Comparison of ENCODE assay signal across 8 cellular contexts in the genomic region with DNA sequence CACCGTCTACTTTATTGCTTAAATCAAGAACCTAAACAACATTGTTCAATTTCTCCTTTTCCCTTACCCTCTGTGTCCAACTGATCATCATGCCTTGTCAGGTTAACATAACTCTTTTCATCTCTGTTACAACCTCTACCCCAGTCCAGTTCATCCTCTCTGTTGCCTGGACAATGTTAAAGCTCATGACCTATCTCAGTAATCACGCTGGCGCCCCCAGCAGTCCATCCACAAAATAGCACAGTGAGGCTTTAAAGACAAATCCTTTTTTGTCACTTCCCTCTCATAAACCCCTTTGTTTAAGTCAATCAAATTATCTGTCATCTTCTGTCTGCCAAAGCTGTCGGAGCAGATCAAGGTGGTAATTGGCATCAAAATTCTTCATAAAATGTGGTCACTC.
DNase-seq lines count a peak whose midpoint lies in the region; ATAC-seq, FAIRE-seq and TF ChIP-seq lines count a peak whose summit lies in the region.

No MANE protein-coding gene starts in this region.

- no peak overlapping the region for H3K4me2 ChIP-seq in PC-3 (ENCODE audit: low read length)

- DNase-seq in D341Med (ENCODE audit: low spot score) (peak; percentile 47), HAP-1 (ENCODE audit: low spot score in 2 of 2) (peak; percentile 44 to 79), PC-3 (peak; percentile 60), cardiac muscle cell (ENCODE audit: low read depth in 1 of 2, low spot score in 1 of 2) (peak; percentile 51 to 60), islet precursor cell (no peak), frontal cortex (ENCODE audit: low spot score in 2 of 2) (no peak)
- peak; percentile 14 for DNase-seq in activated effector memory CD4-positive, alpha-beta T cell treated with Interleukin-2 at 50 U/mL for 16 hours
- DNase-seq in stimulated activated CD4-positive, alpha-beta T cell treated with anti-CD3 and anti-CD28 coated beads, Interleukin-1b, Interleukin-23, amount 100 ng/mL, for 1 hour (ENCODE audit: low read depth in 2 of 2), result peak; percentile 12 to 27

- no peaks in the 10 kb centered on the region for H3K9me2 ChIP-seq in PC-3 (replicated peaks; ENCODE audit: low read length)

- intact Hi-C loops in PC-3 (cut with micrococcal nuclease), result loop anchor here (5.0 kb wide), 1 partner anchor 127 kb away; no protein-coding TSS in a partner anchor

- H3F3A ChIP-seq in PC-3 (ENCODE audit: low read length, unreplicated experiment), result no peaks in the 10 kb centered on the region

- H3K27me3 ChIP-seq in HAP-1 (ENCODE audit: low read depth) (no peaks in the 10 kb centered on the region), PC-3 (ENCODE audit: low read length) (no peaks in the 10 kb centered on the region), cardiac muscle cell (no peaks in the 10 kb centered on the region)

- CTCF ChIA-PET in PC-3 (lab: Charles Lee), result no interaction called here

- peak; percentile 45 for ATAC-seq in PC-3

- peaks cover 32% of the 10 kb centered on the region for H3K79me2 ChIP-seq in PC-3 (ENCODE audit: low read length)

- H2AFZ ChIP-seq in PC-3 (ENCODE audit: low read length), result no peak overlapping the region

- H3K36me3 ChIP-seq in HAP-1 (replicated peaks) (peaks cover 5% of the 10 kb centered on the region), PC-3 (ENCODE audit: low read depth, low read length) (no peaks in the 10 kb centered on the region), cardiac muscle cell (peaks cover 19% of the 10 kb centered on the region)

- FAIRE-seq in frontal cortex (lab: Jason Lieb, UNC), result no peak

- no peak overlapping the region for H3K27ac ChIP-seq in PC-3 (ENCODE audit: low read length)
- H3K27ac ChIP-seq in cardiac muscle cell, result peak overlapping the region; percentile 66

- peak; percentile 75 for TF ChIP-seq CTCF in PC-3 (conservative IDR thresholded peaks at IDR 0.05; ENCODE audit: low read depth, low read length)
- TF ChIP-seq CTCF in cardiac muscle cell (IDR thresholded peaks at IDR 0.05; ENCODE audit: low read depth, low read length), result peak; percentile 67

- in situ Hi-C loops in HAP-1 (cut with MboI; ENCODE audit: low sequenced_read_pairs), result no loop called here

- POLR2A ChIA-PET in PC-3 (lab: Charles Lee; ENCODE audit: unreplicated experiment), result no interaction called here

- H3K4me3 ChIP-seq in HAP-1 (no peak overlapping the region), PC-3 (ENCODE audit: low read length) (no peak overlapping the region), cardiac muscle cell (no peak overlapping the region)

- H3K9me3 ChIP-seq in HAP-1 (no peaks in the 10 kb centered on the region), PC-3 (ENCODE audit: low read length) (no peaks in the 10 kb centered on the region), cardiac muscle cell (ENCODE audit: low read depth) (no peaks in the 10 kb centered on the region)

- BruUV-seq in PC-3 (replicated peaks; lab: Mats Ljungman, UMichigan), result no TSS peak

- no peak overlapping the region for H3K9ac ChIP-seq in PC-3 (ENCODE audit: low read length)

- peaks cover 2% of the 10 kb centered on the region for H3K4me1 ChIP-seq in HAP-1
- H3K4me1 ChIP-seq in PC-3 (ENCODE audit: insufficient read depth, low read length), result no peaks in the 10 kb centered on the region
- peaks cover 4% of the 10 kb centered on the region for H3K4me1 ChIP-seq in cardiac muscle cell (ENCODE audit: low read depth)

- H4K20me1 ChIP-seq in PC-3 (ENCODE audit: low read length), result no peaks in the 10 kb centered on the region

Comparison
In these comparisons a context has a peak if more than half of its experiments do, and no peak if none do; other contexts are left out.
1. DNase-seq: peak in D341Med (single experiment), HAP-1 (2 of 2), PC-3 (single experiment), activated effector memory CD4-positive, alpha-beta T cell treated with Interleukin-2 at 50 U/mL for 16 hours (single experiment), cardiac muscle cell (2 of 2) and stimulated activated CD4-positive, alpha-beta T cell treated with anti-CD3 and anti-CD28 coated beads, Interleukin-1b, Interleukin-23, amount 100 ng/mL, for 1 hour (2 of 2); none in islet precursor cell (single experiment) and frontal cortex (0 of 2).